Comparison of ENCODE assay signal across 6 cellular contexts in the genomic region with DNA sequence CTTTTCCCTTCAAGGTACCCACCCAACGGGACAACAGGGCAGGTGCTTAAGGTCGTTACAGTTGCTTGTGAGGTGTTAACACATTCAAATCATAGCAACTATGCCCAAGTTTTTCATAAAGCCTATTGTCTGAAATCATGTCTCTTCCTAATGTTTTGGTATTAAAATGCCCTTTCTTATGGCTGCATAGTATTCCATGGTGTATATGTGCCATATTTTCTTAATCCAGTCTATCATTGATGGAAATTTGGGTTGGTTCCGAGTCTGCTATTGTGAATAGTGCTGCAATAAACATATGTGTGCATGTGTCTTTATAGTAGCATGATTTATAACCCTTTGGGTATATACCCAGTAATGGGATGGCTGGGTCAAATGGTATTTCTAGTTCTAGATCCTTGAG. TPM values are rescaled to one million over a fixed set of nuclear protein-coding genes. Genes with fewer than 3 reads are reported as not detected.
DNase-seq lines count a peak whose midpoint lies in the region; ATAC-seq and TF ChIP-seq lines count a peak whose summit lies in the region.
"Not testable (repeated sequence)": the region's sequence is repeated elsewhere in the genome, so short reads cannot be mapped to it uniquely, and the experiment has no call there.

No MANE protein-coding gene starts in this region.

- H3K27ac ChIP-seq in CD4-positive, alpha-beta T cell (ENCODE audit: low read depth, low read length): not testable (repeated sequence)
- H3K27ac ChIP-seq in DND-41 (ENCODE audit: low read length) (peak overlapping the region; percentile 44), KOPT-K1 (ENCODE audit: low read depth, low read length, poor library complexity, severe bottlenecking) (peak overlapping the region; percentile 18), VCaP (peak overlapping the region; percentile 93), smooth muscle cell (ENCODE audit: low read depth) (peak overlapping the region; percentile 0)

- DNase-seq in CD4-positive, alpha-beta T cell; DND-41; smooth muscle cell (lab: John Stamatoyannopoulos, UW; ENCODE audit: unreplicated experiment): not testable (repeated sequence)

- H3K79me2 ChIP-seq in DND-41 (ENCODE audit: insufficient read depth, low read length) (peaks cover 91% of the 10 kb centered on the region), smooth muscle cell (ENCODE audit: low read depth) (peaks cover 70% of the 10 kb centered on the region)

- H4K20me1 ChIP-seq in DND-41 (ENCODE audit: insufficient read depth, low read length): peaks cover 34% of the 10 kb centered on the region
- peaks cover 65% of the 10 kb centered on the region for H4K20me1 ChIP-seq in smooth muscle cell (ENCODE audit: low read depth)

- not testable (repeated sequence) for H3K27me3 ChIP-seq in CD4-positive, alpha-beta T cell (ENCODE audit: control insufficient read depth, insufficient read depth, low read length); DND-41 (ENCODE audit: insufficient read depth, low read length, poor library complexity); smooth muscle cell (ENCODE audit: low read depth)

- not testable (repeated sequence) for H2AFZ ChIP-seq in DND-41 (ENCODE audit: low read depth, low read length); smooth muscle cell (ENCODE audit: low read depth)

- 96% methylated on average over 3 of the region's 3 CpGs for WGBS in smooth muscle cell (ENCODE audit: low lambda C conversion rate)

- not testable (repeated sequence) for TF ChIP-seq CTCF in CD4-positive, alpha-beta T cell (IDR thresholded peaks at IDR 0.05); DND-41 (IDR thresholded peaks at IDR 0.05; ENCODE audit: borderline replicate concordance, extremely low read depth, low read length, poor library complexity, severe bottlenecking); VCaP (conservative IDR thresholded peaks at IDR 0.05); smooth muscle cell (IDR thresholded peaks at IDR 0.05; ENCODE audit: borderline replicate concordance, insufficient read depth, poor library complexity, severe bottlenecking)

- peaks cover 36% of the 10 kb centered on the region for H3F3A ChIP-seq in smooth muscle cell (ENCODE audit: low read depth)

- H3K27me3 Mint-ChIP-seq in CD4-positive, alpha-beta T cell; activated naive CD4-positive, alpha-beta T cell treated with anti-CD3 and anti-CD28 coated beads, Interleukin-2, amount 50 U/mL, for 24 hours: not testable (repeated sequence)

- not testable (repeated sequence) for ATAC-seq in CD4-positive, alpha-beta T cell (ENCODE audit: poor library complexity); DND-41 (ENCODE audit: insufficient read depth, low read depth)

- H3K36me3 Mint-ChIP-seq in CD4-positive, alpha-beta T cell (ENCODE audit: low read depth): peaks cover 93% of the 10 kb centered on the region
- H3K36me3 Mint-ChIP-seq in activated naive CD4-positive, alpha-beta T cell treated with anti-CD3 and anti-CD28 coated beads, Interleukin-2, amount 50 U/mL, for 24 hours: not testable (repeated sequence)

- H3K4me3 ChIP-seq in DND-41 (ENCODE audit: low read depth in 1 of 2, low read length in 2 of 2); smooth muscle cell: not testable (repeated sequence)

- H3K9ac ChIP-seq in DND-41 (ENCODE audit: low read depth, low read length); smooth muscle cell (ENCODE audit: low read depth): not testable (repeated sequence)

- peak overlapping the region; percentile 37 for H3K27ac Mint-ChIP-seq in CD4-positive, alpha-beta T cell
- H3K27ac Mint-ChIP-seq in activated naive CD4-positive, alpha-beta T cell treated with anti-CD3 and anti-CD28 coated beads, Interleukin-2, amount 50 U/mL, for 24 hours: peak overlapping the region; percentile 47

- H3K4me2 ChIP-seq in DND-41 (ENCODE audit: insufficient read depth, low read length); smooth muscle cell: not testable (repeated sequence)

- H3K36me3 ChIP-seq in DND-41 (ENCODE audit: insufficient read depth, low read length): peaks cover 94% of the 10 kb centered on the region
- H3K36me3 ChIP-seq in KOPT-K1 (ENCODE audit: insufficient read depth, low read length): peaks cover 97% of the 10 kb centered on the region
- peaks cover 28% of the 10 kb centered on the region for H3K36me3 ChIP-seq in smooth muscle cell (ENCODE audit: low read depth)

- CTCF ChIA-PET in CD4-positive, alpha-beta T cell (lab: Charles Lee): not testable (repeated sequence)

- not testable (repeated sequence) for H3K9me3 ChIP-seq in CD4-positive, alpha-beta T cell (ENCODE audit: control insufficient read depth, low read length); DND-41 (ENCODE audit: insufficient read depth, low read length, severe bottlenecking); KOPT-K1 (ENCODE audit: insufficient read depth, low read length, poor library complexity, severe bottlenecking); smooth muscle cell (replicated peaks; ENCODE audit: low read depth)

- intact Hi-C loops in CD4-positive, alpha-beta T cell (cut with DNase I, micrococcal nuclease): not testable (repeated sequence)

- not testable (repeated sequence) for H3K9me3 Mint-ChIP-seq in CD4-positive, alpha-beta T cell; activated naive CD4-positive, alpha-beta T cell treated with anti-CD3 and anti-CD28 coated beads, Interleukin-2, amount 50 U/mL, for 24 hours

- POLR2A ChIA-PET in CD4-positive, alpha-beta T cell (lab: Charles Lee): not testable (repeated sequence)

- H3K4me1 Mint-ChIP-seq in CD4-positive, alpha-beta T cell (ENCODE audit: low read depth): peaks cover 19% of the 10 kb centered on the region
- peaks cover 14% of the 10 kb centered on the region for H3K4me1 Mint-ChIP-seq in activated naive CD4-positive, alpha-beta T cell treated with anti-CD3 and anti-CD28 coated beads, Interleukin-2, amount 50 U/mL, for 24 hours

- H3K4me1 ChIP-seq in DND-41 (ENCODE audit: insufficient read depth, low read length): peaks cover 61% of the 10 kb centered on the region
- H3K4me1 ChIP-seq in smooth muscle cell (ENCODE audit: low read depth): not testable (repeated sequence)

- H3K4me3 Mint-ChIP-seq in CD4-positive, alpha-beta T cell; activated naive CD4-positive, alpha-beta T cell treated with anti-CD3 and anti-CD28 coated beads, Interleukin-2, amount 50 U/mL, for 24 hours: not testable (repeated sequence)

RNA-seq across cellular contexts. Expression of a gene that starts 35.7 kb away (rescaled TPM):
- total RNA-seq in CD4-positive, alpha-beta T cell: 100 to 1,000 TPM; 114 to 120 TPM
- 349 and 371 TPM in 2 replicates for total RNA-seq in smooth muscle cell
- polyA plus RNA-seq in smooth muscle cell: 272 and 309 TPM in 2 replicates
